16 cellular contexts compared by ENCODE assay signal in genomic region chr21:28959367-28960099, GRCh38. TPM values are rescaled to one million over a fixed set of nuclear protein-coding genes. Genes with fewer than 3 reads are reported as not detected.
DNase-seq lines count a peak whose midpoint lies in the region; ATAC-seq, FAIRE-seq and TF ChIP-seq lines count a peak whose summit lies in the region.
"Had no signal": no experiment of that assay in that cellular context is flagged by ENCODE, and none has a peak within 500 bp of the region (broad histone marks: within the 10 kb centered on the region; RNA-seq: fewer than 3 reads in every experiment).

No MANE protein-coding gene starts in this region.

- no peaks in the 10 kb centered on the region for H3K27me3 ChIP-seq in adrenal gland

- peaks cover 0 to 12% of the 10 kb centered on the region in 2 donors for H3K4me1 ChIP-seq in adrenal gland (replicated peaks in 1 of 2)

- peak overlapping the region; percentile 37 for H3K27ac Mint-ChIP-seq in activated T-cell treated with anti-CD3 and anti-CD28 coated beads, Interleukin-2, amount 50 U/mL, for 24 hours
- no peak overlapping the region for H3K27ac Mint-ChIP-seq in activated T-cell treated with anti-CD3 and anti-CD28 coated beads, Interleukin-2, amount 50 U/mL, for 72 hours
- H3K27ac Mint-ChIP-seq: activated CD8-positive, alpha-beta T cell treated with anti-CD3 and anti-CD28 coated beads for 36 hours had no signal

- peaks cover 0 to 4% of the 10 kb centered on the region in 2 donors for H3K36me3 ChIP-seq in adrenal gland (replicated peaks in 1 of 2)

- FAIRE-seq in urothelium cell line (lab: Jason Lieb, UNC), result no peak

- intact Hi-C loops in adrenal gland (cut with DNase I), result no loop called here

- peaks cover 12% of the 10 kb centered on the region for H3K4me1 Mint-ChIP-seq in activated T-cell treated with anti-CD3 and anti-CD28 coated beads, Interleukin-2, amount 50 U/mL, for 24 hours (ENCODE audit: low read depth)
- H3K4me1 Mint-ChIP-seq in activated T-cell treated with anti-CD3 and anti-CD28 coated beads, Interleukin-2, amount 50 U/mL, for 72 hours (ENCODE audit: low read depth), result peaks cover 2% of the 10 kb centered on the region

- H3K9me3 Mint-ChIP-seq in activated T-cell treated with anti-CD3 and anti-CD28 coated beads, Interleukin-2, amount 50 U/mL, for 24 hours, result no peaks in the 10 kb centered on the region
- no peaks in the 10 kb centered on the region for H3K9me3 Mint-ChIP-seq in activated T-cell treated with anti-CD3 and anti-CD28 coated beads, Interleukin-2, amount 50 U/mL, for 72 hours
- H3K9me3 Mint-ChIP-seq: activated CD8-positive, alpha-beta T cell treated with anti-CD3 and anti-CD28 coated beads for 36 hours; activated naive CD4-positive, alpha-beta T cell treated with anti-CD3 and anti-CD28 coated beads, Interleukin-2, amount 50 U/mL, for 72 hours had no signal

- TF ChIP-seq CTCF in adrenal gland (IDR thresholded peaks at IDR 0.05) (no peak), foreskin fibroblast (IDR thresholded peaks at IDR 0.05; ENCODE audit: low read depth, low read length) (no peak)

- no peak overlapping the region for H3K4me3 Mint-ChIP-seq in activated T-cell treated with anti-CD3 and anti-CD28 coated beads, Interleukin-2, amount 50 U/mL, for 24 hours
- no peak overlapping the region for H3K4me3 Mint-ChIP-seq in activated T-cell treated with anti-CD3 and anti-CD28 coated beads, Interleukin-2, amount 50 U/mL, for 72 hours
- H3K4me3 Mint-ChIP-seq: activated CD8-positive, alpha-beta T cell treated with anti-CD3 and anti-CD28 coated beads for 36 hours had no signal

- no peak for ATAC-seq in activated T-cell treated with anti-CD3 and anti-CD28 coated beads, Interleukin-2, amount 50 U/mL, for 72 hours (replicated peaks in 1 of 2)
- ATAC-seq: activated CD8-positive, alpha-beta T cell treated with anti-CD3 and anti-CD28 coated beads for 36 hours; activated naive CD4-positive, alpha-beta T cell treated with anti-CD3 and anti-CD28 coated beads, Interleukin-2, amount 50 U/mL, for 72 hours; left cardiac atrium had no signal

- H3K27me3 Mint-ChIP-seq in activated T-cell treated with anti-CD3 and anti-CD28 coated beads, Interleukin-2, amount 50 U/mL, for 24 hours, result no peaks in the 10 kb centered on the region
- H3K27me3 Mint-ChIP-seq in activated T-cell treated with anti-CD3 and anti-CD28 coated beads, Interleukin-2, amount 50 U/mL, for 72 hours (ENCODE audit: low read depth), result no peaks in the 10 kb centered on the region
- H3K27me3 Mint-ChIP-seq: activated CD8-positive, alpha-beta T cell treated with anti-CD3 and anti-CD28 coated beads for 36 hours had no signal

- WGBS in adrenal gland, 4 donors, result 67 to 73% (median 72%) methylated on average over 7 of the region's 7 CpGs

- no peaks in the 10 kb centered on the region for H3K9me3 ChIP-seq in adrenal gland (replicated peaks in 1 of 3)

- TF ChIP-seq POLR2A in adrenal gland (IDR thresholded peaks at IDR 0.05), result no peak

- peak overlapping the region in 3 of 5 donors; percentile 10 to 50 (median 19) for H3K27ac ChIP-seq in adrenal gland
- H3K27ac ChIP-seq in substantia nigra (ENCODE audit: low read depth, low read length, poor library complexity, severe bottlenecking), result no peak overlapping the region

- H3K36me3 Mint-ChIP-seq in activated T-cell treated with anti-CD3 and anti-CD28 coated beads, Interleukin-2, amount 50 U/mL, for 24 hours (ENCODE audit: low read depth), result peaks cover 100% of the 10 kb centered on the region
- H3K36me3 Mint-ChIP-seq in activated T-cell treated with anti-CD3 and anti-CD28 coated beads, Interleukin-2, amount 50 U/mL, for 72 hours (ENCODE audit: insufficient read depth in 2 of 2), result peaks cover 11 to 20% of the 10 kb centered on the region in 2 donors

- H3K4me3 ChIP-seq in adrenal gland (no peak overlapping the region), foreskin fibroblast (ENCODE audit: low read depth in 1 of 2, low read length in 2 of 2) (no peak overlapping the region)

- no peak for DNase-seq in activated T-cell treated with anti-CD3 and anti-CD28 coated beads, Interleukin-2, amount 50 U/mL, for 24 hours
- no peak for DNase-seq in activated T-cell treated with anti-CD3 and anti-CD28 coated beads, Interleukin-2, amount 50 U/mL, for 72 hours
- no peak for DNase-seq in adrenal gland
- peak; percentile 36 to 64 for DNase-seq in foreskin fibroblast
- DNase-seq in urothelium cell line (ENCODE audit: low spot score), result peak; percentile 18
- no peak for DNase-seq in CD1c-positive myeloid dendritic cell (ENCODE audit: extremely low spot score)
- no peak for DNase-seq in substantia nigra (lab: John Stamatoyannopoulos, UW)
- no peak for DNase-seq in HuH-7 (ENCODE audit: low spot score)
- DNase-seq: 8988T; activated CD8-positive, alpha-beta T cell treated with anti-CD3 and anti-CD28 coated beads for 36 hours; left cardiac atrium; NCI-H1417; occipital lobe; stimulated activated CD4-positive, alpha-beta T cell treated with anti-CD3 and anti-CD28 coated beads, Interleukin-2, amount 100 ng/mL, for 24 hours; stimulated activated naive CD4-positive, alpha-beta T cell treated with Interleukin-2 at 50 U/mL for 16 hours had no signal

RNA-seq across cellular contexts. Expression of gene LTN1, which starts 33.1 kb away (rescaled TPM):
- 10 to 100 TPM; 25.9 to 28.2 TPM for total RNA-seq in activated T-cell treated with anti-CD3 and anti-CD28 coated beads, Interleukin-2, amount 50 U/mL, for 72 hours
- 10 to 100 TPM; 12.8 to 31.2 (median 23.6) TPM for total RNA-seq in adrenal gland
- 10 to 100 TPM in 1 of 3 donors, 1 to 10 TPM in 2; 3.6 to 18.5 (median 4.6) TPM for polyA plus RNA-seq in adrenal gland

RNA-seq across cellular contexts. Expression of gene RWDD2B, which starts 59.6 kb away (rescaled TPM):
- 10 to 100 TPM; 17.9 to 18.5 TPM for total RNA-seq in activated T-cell treated with anti-CD3 and anti-CD28 coated beads, Interleukin-2, amount 50 U/mL, for 72 hours
- 10 to 100 TPM; 11.7 to 28.1 (median 25.1) TPM for total RNA-seq in adrenal gland
- polyA plus RNA-seq in adrenal gland, result 10 to 100 TPM; 16.2 to 50.6 (median 20.0) TPM

Comparison
In these comparisons a context has a peak if more than half of its experiments do, and no peak if none do; other contexts are left out.
1. DNase-seq: peak in foreskin fibroblast (2 of 2) and urothelium cell line (single experiment); none in activated T-cell treated with anti-CD3 and anti-CD28 coated beads, Interleukin-2, amount 50 U/mL, for 24 hours (single experiment), activated T-cell treated with anti-CD3 and anti-CD28 coated beads, Interleukin-2, amount 50 U/mL, for 72 hours (0 of 2), adrenal gland (0 of 7), CD1c-positive myeloid dendritic cell (single experiment), substantia nigra (0 of 49) and HuH-7 (single experiment).